In the genomic region with DNA sequence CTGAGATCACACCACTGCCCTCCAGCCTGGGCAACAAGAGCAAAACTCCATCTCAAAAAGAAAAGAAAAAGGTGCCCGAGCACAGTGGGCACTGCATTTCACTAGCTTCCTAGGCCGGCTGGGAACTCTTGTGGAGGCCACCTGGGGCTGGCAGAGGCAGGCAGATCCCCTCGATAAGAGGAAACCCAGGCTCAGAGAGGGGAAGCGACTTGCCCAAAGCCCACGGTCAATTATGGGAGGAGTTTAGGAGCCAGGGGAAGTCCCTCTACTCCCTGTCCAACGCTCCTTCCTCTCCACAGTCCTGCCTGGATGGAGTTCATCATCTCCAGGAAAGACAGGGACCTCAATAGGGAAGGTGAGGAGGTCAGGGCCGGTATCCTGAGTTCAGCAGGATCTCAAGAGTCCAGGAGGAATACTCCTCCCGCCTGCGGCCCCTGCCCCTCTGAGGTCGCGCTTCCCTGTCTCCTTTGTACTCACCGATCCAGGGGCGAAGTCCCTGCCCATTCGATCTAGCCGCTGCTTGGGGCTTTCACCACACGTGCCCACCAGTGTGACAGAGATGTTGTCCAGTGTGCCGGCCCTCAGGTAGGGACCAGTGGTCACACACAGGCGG, we compare ENCODE assay signal across 8 cellular contexts. TPM values are rescaled to one million over a fixed set of nuclear protein-coding genes. Genes with fewer than 3 reads are reported as not detected.
DNase-seq lines count a peak whose midpoint lies in the region; ATAC-seq and TF ChIP-seq lines count a peak whose summit lies in the region.

No MANE protein-coding gene starts in this region.

- no peaks in the 10 kb centered on the region for H3K79me2 ChIP-seq in HCT116 (ENCODE audit: insufficient read depth, low read length)

- CTCF ChIA-PET in A673 (lab: Charles Lee) (interaction anchor here (0.6 to 2.7 kb wide), 3 partner anchors 24 to 1105 kb away, joined by 3 to 12 read pairs (median 3); no protein-coding TSS in a partner anchor), HCT116 (lab: Charles Lee) (interaction anchor here (1.2 to 4.0 kb wide), 3 partner anchors 23 to 57 kb away, joined by 5 to 26 read pairs (median 12); no protein-coding TSS in a partner anchor)

- no peak for DNase-seq in A673 (ENCODE audit: low spot score)
- no peak for DNase-seq in HCT116 (ENCODE audit: low read depth, low spot score)
- no peak for DNase-seq in mesothelial cell of epicardium (ENCODE audit: low spot score in 2 of 2, unreplicated experiment in 2 of 2)
- DNase-seq in NCI-H2029 (lab: John Stamatoyannopoulos, UW): no peak
- no peak for DNase-seq in C1 segment of cervical spinal cord (lab: John Stamatoyannopoulos, UW)
- DNase-seq in middle frontal gyrus (ENCODE audit: extremely low spot score, low spot score): no peak
- DNase-seq in iPS-NIHi7 (ENCODE audit: extremely low spot score): no peak

- H3K4me1 ChIP-seq in A673 (ENCODE audit: insufficient read depth, low read length, poor library complexity, severe bottlenecking) (no peaks in the 10 kb centered on the region), HCT116 (ENCODE audit: control insufficient read depth in 1 of 2, insufficient read depth in 2 of 2, low read length in 2 of 2) (peaks cover 19 to 52% of the 10 kb centered on the region in 2 experiments)

- H3K9me2 ChIP-seq in HCT116 (ENCODE audit: insufficient read depth): no peaks in the 10 kb centered on the region

- H3K4me3 ChIP-seq in A673 (ENCODE audit: low read depth, low read length, poor library complexity, severe bottlenecking) (peak overlapping the region; percentile 68), HCT116 (replicated peaks in 1 of 2; ENCODE audit: low read depth in 1 of 2, low read length in 2 of 2) (peak overlapping the region; percentile 52 to 59)

- peak overlapping the region; percentile 88 to 97 (median 94) for H3K4me3 Mint-ChIP-seq in brain
- peak overlapping the region; percentile 92 for H3K4me3 Mint-ChIP-seq in mesothelial cell of epicardium

- H3K27me3 ChIP-seq in A673 (replicated peaks; ENCODE audit: insufficient read depth, low read depth, low read length, poor library complexity): no peaks in the 10 kb centered on the region
- no peaks in the 10 kb centered on the region for H3K27me3 ChIP-seq in HCT116 (ENCODE audit: insufficient read depth, low read length)

- no peaks in the 10 kb centered on the region for H3K36me3 Mint-ChIP-seq in brain
- H3K36me3 Mint-ChIP-seq in mesothelial cell of epicardium: no peaks in the 10 kb centered on the region

- H3K27ac ChIP-seq in A673 (ENCODE audit: low read depth, low read length, poor library complexity, severe bottlenecking) (no peak overlapping the region), HCT116 (ENCODE audit: low read depth, low read length) (peak overlapping the region; percentile 83)

- peak overlapping the region; percentile 88 for H3K9ac ChIP-seq in HCT116 (ENCODE audit: low read length)

- peaks cover 3% of the 10 kb centered on the region; the same call in 1 of the 2 replicates for H4K20me1 ChIP-seq in HCT116 (ENCODE audit: insufficient read depth)

- H3K36me3 ChIP-seq in A673 (ENCODE audit: insufficient read depth, low read length, poor library complexity, severe bottlenecking) (no peaks in the 10 kb centered on the region), HCT116 (ENCODE audit: control insufficient read depth in 1 of 2, insufficient read depth in 2 of 2, low read length in 2 of 2) (no peaks in the 10 kb centered on the region)

- TF ChIP-seq CTCF in A673 (conservative IDR thresholded peaks at IDR 0.05; ENCODE audit: low read depth, low read length) (no peak), HCT116 (IDR thresholded peaks at IDR 0.05 in 2 of 3, conservative IDR thresholded peaks at IDR 0.05 in 1 of 3; ENCODE audit: borderline replicate concordance in 1 of 3, insufficient read depth in 1 of 3, low read depth in 2 of 3, low read length in 2 of 3) (no peak), brain (conservative IDR thresholded peaks at IDR 0.05) (no peak), mesothelial cell of epicardium (IDR thresholded peaks at IDR 0.05; ENCODE audit: unreplicated experiment) (no peak)

- peak overlapping the region; percentile 98 for H3K4me2 ChIP-seq in HCT116 (ENCODE audit: low read length)

- no peak for TF ChIP-seq RAD21 in HCT116 (IDR thresholded peaks at IDR 0.05; ENCODE audit: low read depth)

- POLR2A ChIA-PET in A673 (lab: Charles Lee; ENCODE audit: low non-redundant PET) (no interaction called here), HCT116 (lab: Charles Lee) (interaction anchor here (0.8 to 4.1 kb wide), 4 partner anchors 14 to 131 kb away, joined by 3 to 43 read pairs (median 11); partner anchors contain the start of genes CTC1 and PFAS)

- no peak for TF ChIP-seq POLR2A in HCT116 (IDR thresholded peaks at IDR 0.05; ENCODE audit: borderline replicate concordance, extremely low read depth, insufficient read depth, insufficient read length)

- peaks cover 21% of the 10 kb centered on the region for H3K4me1 Mint-ChIP-seq in brain
- peaks cover 24% of the 10 kb centered on the region for H3K4me1 Mint-ChIP-seq in mesothelial cell of epicardium

- H3K9me3 Mint-ChIP-seq in brain: peaks cover 0 to 16% (median 0%) of the 10 kb centered on the region in 5 experiments
- no peaks in the 10 kb centered on the region for H3K9me3 Mint-ChIP-seq in mesothelial cell of epicardium

- H3K27me3 Mint-ChIP-seq in brain: peaks cover 88% of the 10 kb centered on the region
- H3K27me3 Mint-ChIP-seq in mesothelial cell of epicardium (ENCODE audit: low read depth): peaks cover 80% of the 10 kb centered on the region

- BruUV-seq in A673 (replicated peaks; lab: Mats Ljungman, UMichigan) (no TSS peak), HCT116 (replicated peaks; lab: Mats Ljungman, UMichigan) (no TSS peak)

- H3K27ac Mint-ChIP-seq in brain (peak overlapping the region in 4 of 5 experiments; percentile 91 to 100 (median 99)), mesothelial cell of epicardium (no peak overlapping the region)

- no peaks in the 10 kb centered on the region for H3K9me3 ChIP-seq in A673 (ENCODE audit: low read depth, low read length, poor library complexity, severe bottlenecking)
- H3K9me3 ChIP-seq in HCT116 (ENCODE audit: control insufficient read depth in 1 of 2, insufficient read depth in 1 of 2, low read depth in 1 of 2, low read length in 2 of 2): no peaks in the 10 kb centered on the region

- H2AFZ ChIP-seq in HCT116 (ENCODE audit: low read depth, low read length, poor library complexity, severe bottlenecking): peak overlapping the region; percentile 1

- RAD21 ChIA-PET in HCT116 (lab: Charles Lee; ENCODE audit: low non-redundant PET in 1 of 2, low total read pairs in 2 of 2, uncharacterized antibody in 2 of 2, unreplicated experiment in 2 of 2): no interaction called here

- intact Hi-C loops in A673 (cut with micrococcal nuclease; ENCODE audit: unreplicated experiment): loop anchor here (5.0 kb wide), 3 partner anchors 35 to 185 kb away; partner anchors contain the start of genes CNTROB and TRAPPC1
- intact Hi-C loops in HCT116 (cut with micrococcal nuclease): loop anchor here (5.0 kb wide), 1 partner anchor 40 kb away; no protein-coding TSS in a partner anchor

- ATAC-seq in HCT116: no peak

TF ChIP-seq in HCT116, 20 proteins besides CTCF, POLR2A, EP300 and RAD21 (continues in another document):
- TF ChIP-seq REST (IDR thresholded peaks at IDR 0.05; ENCODE audit: low read depth): no peak
- TF ChIP-seq CEBPB (IDR thresholded peaks at IDR 0.05; ENCODE audit: low read depth): no peak

RNA-seq across cellular contexts. Expression of gene ALOXE3, which starts 0.8 kb away (rescaled TPM):
- not detected in 2 replicates for total RNA-seq in A673 (2021)
- total RNA-seq in HCT116 (2021; ENCODE audit: unreplicated experiment): 3.5 TPM
- 4.4 and 4.8 TPM in 2 replicates for polyA plus RNA-seq in HCT116 (2012)
- 0.22 TPM for polyA plus RNA-seq in brain (ENCODE audit: insufficient read depth, low read depth, low replicate concordance)
- 0.09 to 0.13 TPM in 2 of 3 replicates, not detected in the other for total RNA-seq in mesothelial cell of epicardium

RNA-seq across cellular contexts. Expression of gene HES7, which starts 6.4 kb away (rescaled TPM):
- total RNA-seq in A673 (2021) (1.7 and 3.9 TPM in 2 replicates), HCT116 (2021; ENCODE audit: unreplicated experiment) (0.61 TPM), mesothelial cell of epicardium (0.45 to 0.75 TPM (median 0.66 TPM) in 3 replicates)
- 0.10 and 0.12 TPM in 2 replicates for polyA plus RNA-seq in HCT116 (2012)
- not detected for polyA plus RNA-seq in brain (ENCODE audit: insufficient read depth, low read depth, low replicate concordance)

RNA-seq across cellular contexts. Expression of gene ALOX12B, which starts 30.0 kb away (rescaled TPM):
- total RNA-seq in A673 (2021) (0.39 TPM in 1 of 2 replicates, not detected in the other), HCT116 (2021; ENCODE audit: unreplicated experiment) (3.8 TPM), mesothelial cell of epicardium (0.70 TPM in 1 of 3 replicates, not detected in the others)
- polyA plus RNA-seq in HCT116 (2012): 3.8 and 4.7 TPM in 2 replicates
- 1.1 TPM for polyA plus RNA-seq in brain (ENCODE audit: insufficient read depth, low read depth, low replicate concordance)

RNA-seq across cellular contexts. Expression of gene PER1, which starts 34.7 kb away (rescaled TPM):
- total RNA-seq in A673 (2021) (47.1 and 50.0 TPM in 2 replicates), HCT116 (2021; ENCODE audit: unreplicated experiment) (87.6 TPM), mesothelial cell of epicardium (55.2 to 70.2 TPM (median 58.0 TPM) in 3 replicates)
- polyA plus RNA-seq in HCT116 (2012): 102 and 166 TPM in 2 replicates
- polyA plus RNA-seq in brain (ENCODE audit: insufficient read depth, low read depth, low replicate concordance): 34.2 TPM

RNA-seq across cellular contexts. Expression of gene VAMP2, which starts 45.3 kb away (rescaled TPM):
- total RNA-seq in A673 (2021) (41.3 and 51.0 TPM in 2 replicates), HCT116 (2021; ENCODE audit: unreplicated experiment) (35.9 TPM), mesothelial cell of epicardium (51.3 to 55.3 TPM (median 54.8 TPM) in 3 replicates)
- 44.1 and 53.0 TPM in 2 replicates for polyA plus RNA-seq in HCT116 (2012)
- 375 TPM for polyA plus RNA-seq in brain (ENCODE audit: insufficient read depth, low read depth, low replicate concordance)
